ENCODE assay signal across 8 cellular contexts in genomic region chr9:8889100-8889499, GRCh38.
"Had no signal": no experiment of that assay in that cellular context is flagged by ENCODE, and none has a peak within 500 bp of the region (broad histone marks: within the 10 kb centered on the region; RNA-seq: fewer than 3 reads in every experiment).

No MANE protein-coding gene starts in this region.

- DNase-seq: GDM1, GF-D8 had no signal

- H3K4me3 ChIP-seq: GM12878 had no signal

- ATAC-seq: GM12878 had no signal

- FAIRE-seq: G401.6, GM12878, GM12891, GM12892, GM18507, GM19239 had no signal
